ENCODE assay signal across 9 cellular contexts in the genomic region with DNA sequence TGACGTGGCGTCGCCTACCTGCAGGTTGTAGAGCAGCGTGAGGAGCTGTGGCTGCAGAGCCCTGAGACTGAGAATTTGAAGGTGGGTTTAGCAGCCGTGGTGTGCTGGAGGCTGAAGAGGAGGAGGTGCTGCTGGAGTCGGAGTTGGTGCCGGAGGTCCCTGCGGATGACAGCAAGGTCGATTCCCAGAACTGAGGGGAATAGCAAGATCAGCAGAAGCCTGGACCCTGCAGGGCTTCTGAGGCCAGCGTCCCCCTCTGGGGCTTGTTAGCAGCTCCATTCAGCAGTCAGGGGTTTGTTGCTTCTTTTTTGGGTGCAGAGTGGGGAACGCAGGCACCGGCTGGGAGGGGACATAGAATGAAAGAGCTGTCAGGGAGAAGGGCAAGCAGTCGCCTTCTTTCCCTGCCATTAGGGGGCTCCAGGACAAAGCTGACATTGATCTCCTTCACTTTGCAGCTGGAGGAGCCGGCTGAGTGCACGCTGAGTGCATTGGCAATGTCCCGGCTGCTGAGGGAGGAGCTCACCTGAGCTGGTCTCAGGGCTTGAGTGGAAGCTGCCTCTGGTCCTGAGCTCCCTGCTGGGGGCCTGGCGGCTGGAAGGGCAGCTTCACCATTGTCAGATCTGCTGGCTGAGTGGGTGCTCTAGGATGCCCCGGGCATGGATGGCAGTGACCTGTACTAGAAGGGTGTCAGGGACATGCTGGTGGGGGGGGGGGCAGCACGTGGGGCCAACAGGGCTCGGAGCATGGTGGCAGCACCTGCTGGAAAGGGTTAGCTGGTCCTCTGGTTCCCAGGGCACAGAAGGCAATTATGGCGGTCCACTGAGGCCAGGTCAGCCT. TPM values are rescaled to one million over a fixed set of nuclear protein-coding genes. Genes with fewer than 3 reads are reported as not detected.
DNase-seq lines count a peak whose midpoint lies in the region; ATAC-seq, FAIRE-seq and TF ChIP-seq lines count a peak whose summit lies in the region.
"Had no signal": no experiment of that assay in that cellular context is flagged by ENCODE, and none has a peak within 500 bp of the region (broad histone marks: within the 10 kb centered on the region; RNA-seq: fewer than 3 reads in every experiment).

No MANE protein-coding gene starts in this region.

- FAIRE-seq in D721Med (lab: Jason Lieb, UNC) = no peak

- ATAC-seq in GM18519 (IDR thresholded peaks at IDR 0.05; ENCODE audit: low FRiP score, unreplicated experiment) (no peak), HG03135 (IDR thresholded peaks at IDR 0.05; ENCODE audit: unreplicated experiment) (no peak), HG03025 (IDR thresholded peaks at IDR 0.05; ENCODE audit: low FRiP score, unreplicated experiment) (no peak), HG03196 (IDR thresholded peaks at IDR 0.05; ENCODE audit: unreplicated experiment) (no peak)

- in situ Hi-C loops in SK-MEL-5 (cut with HindIII; ENCODE audit: low pct_unique_long_range_greater_than_20kb, low sequenced_read_pairs) = no loop called here

- DNase-seq in D721Med (ENCODE audit: insufficient read length, low spot score) (no peak), HT-29 (ENCODE audit: low spot score) (peak; percentile 77), SK-MEL-5 (ENCODE audit: low read depth, low spot score) (peak; percentile 47), left kidney (ENCODE audit: low read depth, low spot score) (peak; percentile 88)

- TF ChIP-seq CTCF in D721Med (IDR thresholded peaks at IDR 0.05; ENCODE audit: insufficient read depth, missing control alignments) = peak; percentile 6

RNA-seq across cellular contexts. Expression of gene OBP2B, which starts 20.8 kb away (rescaled TPM):
- total RNA-seq in HT-29 (2014; rRNA removed; shearing (Covaris generic)) = not detected in 2 replicates
- total RNA-seq in SK-MEL-5 (2014; rRNA removed; shearing (Covaris generic)) = not detected in 2 replicates
- not detected in 2 replicates for polyA plus RNA-seq in SK-MEL-5 (2015; cell fraction: cytosol; rRNA removed)
- polyA plus RNA-seq in SK-MEL-5 (2015; cell fraction: nucleus; rRNA removed) = not detected in 2 replicates
- total RNA-seq: lung had no signal
- polyA plus RNA-seq: lung had no signal

RNA-seq across cellular contexts. Expression of gene GBGT1, which starts 24.5 kb away (rescaled TPM):
- not detected in 2 replicates for total RNA-seq in HT-29 (2014; rRNA removed; shearing (Covaris generic))
- total RNA-seq in SK-MEL-5 (2014; rRNA removed; shearing (Covaris generic)) = not detected in 2 replicates
- polyA plus RNA-seq in SK-MEL-5 (2015; cell fraction: cytosol; rRNA removed) = not detected in 2 replicates
- polyA plus RNA-seq in SK-MEL-5 (2015; cell fraction: nucleus; rRNA removed) = 0.15 TPM in 1 of 2 replicates, not detected in the other
